In the genomic region with DNA sequence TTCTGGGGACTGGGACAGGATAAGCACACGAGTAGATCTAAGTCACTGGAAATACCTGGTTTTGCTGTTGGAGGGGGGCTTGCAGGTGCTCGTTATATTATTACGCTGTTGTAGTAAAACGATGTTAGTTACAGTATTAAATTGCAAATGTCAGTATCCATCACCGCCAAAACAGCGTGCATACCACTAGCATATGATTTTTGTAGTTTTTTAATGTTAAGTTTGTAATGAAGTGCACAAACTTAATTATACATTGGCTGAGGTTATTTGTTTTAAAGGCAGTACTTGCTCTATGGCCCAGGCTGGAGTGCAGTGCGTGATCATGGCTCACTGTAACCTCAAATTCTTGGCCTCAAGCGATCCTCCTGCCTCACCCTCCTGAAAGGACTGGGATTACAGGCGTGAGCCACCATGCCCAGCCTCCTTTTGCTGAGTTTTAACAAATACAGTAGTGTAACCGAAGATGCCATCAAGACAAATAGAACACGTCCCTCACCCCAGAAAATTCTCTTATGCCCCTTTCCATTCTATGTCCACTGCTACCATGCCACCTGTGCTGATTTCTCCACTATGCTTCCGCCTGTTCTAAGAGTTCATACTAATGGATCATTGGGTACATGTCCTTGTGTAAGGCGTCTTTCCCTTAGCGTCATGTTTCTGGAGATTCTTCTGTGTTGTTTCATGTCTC, we compare ENCODE assay signal across 8 cellular contexts. TPM values are rescaled to one million over a fixed set of nuclear protein-coding genes. Genes with fewer than 3 reads are reported as not detected.
DNase-seq lines count a peak whose midpoint lies in the region; ATAC-seq and TF ChIP-seq lines count a peak whose summit lies in the region.

No MANE protein-coding gene starts in this region.

- H3K27me3 ChIP-seq in SK-N-SH (ENCODE audit: insufficient read depth), result no peaks in the 10 kb centered on the region

- DNase-seq in SK-N-SH, result no peak
- DNase-seq in activated naive CD4-positive, alpha-beta T cell treated with anti-CD3 and anti-CD28 coated beads, Interleukin-2, amount 50 U/mL, for 72 hours (ENCODE audit: low spot score in 2 of 2), result no peak
- DNase-seq in glutamatergic neuron, result no peak
- no peak for DNase-seq in GM13976 (ENCODE audit: low spot score)
- no peak for DNase-seq in ureter (ENCODE audit: low spot score)

- POLR2A ChIA-PET in SK-N-SH (lab: Yijun Ruan, JAX), result interaction anchor here (0.9 to 3.2 kb wide), 4 partner anchors 9 to 20 kb away, joined by 3 to 48 read pairs (median 13); a partner anchor contains a TSS

- TF ChIP-seq EP300 in SK-N-SH (IDR thresholded peaks at IDR 0.05; ENCODE audit: borderline replicate concordance in 1 of 2, low read depth in 1 of 2, low read length in 1 of 2), result no peak

- peaks cover 45% of the 10 kb centered on the region for H3F3A ChIP-seq in SK-N-SH (replicated peaks; ENCODE audit: insufficient read depth)

- no peaks in the 10 kb centered on the region for H3K9me3 Mint-ChIP-seq in activated naive CD4-positive, alpha-beta T cell treated with anti-CD3 and anti-CD28 coated beads, Interleukin-2, amount 50 U/mL, for 72 hours
- H3K9me3 Mint-ChIP-seq in glutamatergic neuron (ENCODE audit: unreplicated experiment), result peaks cover 4% of the 10 kb centered on the region
- H3K9me3 Mint-ChIP-seq in stimulated activated memory B cell treated with anti-CD40 and anti-IgM and Interleukin-4, amounts not matched to agents 10 μg/mL and 1 μg/mL and 100 μg/mL, for 72 hours, result no peaks in the 10 kb centered on the region

- no peak for TF ChIP-seq CTCF in SK-N-SH (IDR thresholded peaks at IDR 0.05)
- TF ChIP-seq CTCF in glutamatergic neuron (IDR thresholded peaks at IDR 0.05; ENCODE audit: partially characterized antibody, unreplicated experiment), result no peak
- TF ChIP-seq CTCF in GM13976 (IDR thresholded peaks at IDR 0.05; ENCODE audit: borderline replicate concordance, control extremely low read depth, extremely low read depth, insufficient read depth, missing control alignments), result no peak

- H3K36me3 Mint-ChIP-seq in activated naive CD4-positive, alpha-beta T cell treated with anti-CD3 and anti-CD28 coated beads, Interleukin-2, amount 50 U/mL, for 72 hours, result peaks cover 6 to 10% of the 10 kb centered on the region in 2 donors
- no peaks in the 10 kb centered on the region for H3K36me3 Mint-ChIP-seq in glutamatergic neuron (ENCODE audit: unreplicated experiment)
- no peaks in the 10 kb centered on the region for H3K36me3 Mint-ChIP-seq in stimulated activated memory B cell treated with anti-CD40 and anti-IgM and Interleukin-4, amounts not matched to agents 10 μg/mL and 1 μg/mL and 100 μg/mL, for 72 hours

- H3K4me3 Mint-ChIP-seq in glutamatergic neuron (ENCODE audit: unreplicated experiment), result peak overlapping the region; percentile 87
- peak overlapping the region; percentile 59 for H3K4me3 Mint-ChIP-seq in stimulated activated memory B cell treated with anti-CD40 and anti-IgM and Interleukin-4, amounts not matched to agents 10 μg/mL and 1 μg/mL and 100 μg/mL, for 72 hours

- H3K9ac ChIP-seq in SK-N-SH, result no peak overlapping the region

- no peak overlapping the region for H2AFZ ChIP-seq in SK-N-SH (ENCODE audit: low read depth)

- ATAC-seq in SK-N-SH treated with all-trans-retinoic acid at 6 μM for 48 hours (no peak), GM18519 (IDR thresholded peaks at IDR 0.05; ENCODE audit: low FRiP score, unreplicated experiment) (no peak)
- ATAC-seq in activated naive CD4-positive, alpha-beta T cell treated with anti-CD3 and anti-CD28 coated beads, Interleukin-2, amount 50 U/mL, for 72 hours, result no peak
- no peak for ATAC-seq in stimulated activated memory B cell treated with anti-CD40 and anti-IgM and Interleukin-4, amounts not matched to agents 10 μg/mL and 1 μg/mL and 100 μg/mL, for 72 hours

- peaks cover 3% of the 10 kb centered on the region for H3K27me3 Mint-ChIP-seq in glutamatergic neuron (ENCODE audit: unreplicated experiment)
- H3K27me3 Mint-ChIP-seq in stimulated activated memory B cell treated with anti-CD40 and anti-IgM and Interleukin-4, amounts not matched to agents 10 μg/mL and 1 μg/mL and 100 μg/mL, for 72 hours, result no peaks in the 10 kb centered on the region

- WGBS in SK-N-SH (ENCODE audit: low lambda C conversion rate), result 90% methylated on average over 14 of the region's 14 CpGs

- peaks cover 28 to 37% of the 10 kb centered on the region in 2 experiments; a peak in 3 of 4 replicates for H3K4me1 ChIP-seq in SK-N-SH (ENCODE audit: control insufficient read depth in 1 of 2, insufficient read depth in 2 of 2, low read depth in 1 of 2, low read length in 1 of 2)

- peak overlapping the region; percentile 77; the same call in 1 of the 2 replicates for H3K4me2 ChIP-seq in SK-N-SH

- no peak for TF ChIP-seq RAD21 in SK-N-SH (IDR thresholded peaks at IDR 0.05; ENCODE audit: low read length)

- H4K20me1 ChIP-seq in SK-N-SH (ENCODE audit: insufficient read depth), result no peaks in the 10 kb centered on the region

- peaks cover 2% of the 10 kb centered on the region for H3K4me1 Mint-ChIP-seq in glutamatergic neuron (ENCODE audit: low read depth, unreplicated experiment)
- peaks cover 51% of the 10 kb centered on the region for H3K4me1 Mint-ChIP-seq in stimulated activated memory B cell treated with anti-CD40 and anti-IgM and Interleukin-4, amounts not matched to agents 10 μg/mL and 1 μg/mL and 100 μg/mL, for 72 hours

- H3K9me2 ChIP-seq in SK-N-SH, result no peaks in the 10 kb centered on the region

- peak overlapping the region; percentile 41 to 50; a peak in 3 of 4 replicates for H3K4me3 ChIP-seq in SK-N-SH (ENCODE audit: low read depth in 2 of 2, low read length in 1 of 2)

- CTCF ChIA-PET in SK-N-SH (lab: Yijun Ruan, JAX), result interaction anchor here (0.7 to 15.1 kb wide), 5 partner anchors 27 to 488 kb away, joined by 3 to 153 read pairs (median 3); no protein-coding TSS in a partner anchor

- H3K27ac ChIP-seq in SK-N-SH (ENCODE audit: low read depth in 2 of 2, low read length in 1 of 2), result peak overlapping the region; percentile 38 to 70; a peak in 1 of 4 replicates

- H3K27ac Mint-ChIP-seq in activated naive CD4-positive, alpha-beta T cell treated with anti-CD3 and anti-CD28 coated beads, Interleukin-2, amount 50 U/mL, for 72 hours, result peak overlapping the region; percentile 18 to 88
- H3K27ac Mint-ChIP-seq in glutamatergic neuron (ENCODE audit: unreplicated experiment), result peak overlapping the region; percentile 95
- H3K27ac Mint-ChIP-seq in stimulated activated memory B cell treated with anti-CD40 and anti-IgM and Interleukin-4, amounts not matched to agents 10 μg/mL and 1 μg/mL and 100 μg/mL, for 72 hours, result peak overlapping the region; percentile 92

- H3K9me3 ChIP-seq in SK-N-SH, result no peaks in the 10 kb centered on the region

- H3K79me2 ChIP-seq in SK-N-SH (ENCODE audit: insufficient read depth), result peaks cover 5% of the 10 kb centered on the region

- no peaks in the 10 kb centered on the region for H3K36me3 ChIP-seq in SK-N-SH (replicated peaks in 1 of 2; ENCODE audit: control insufficient read depth in 1 of 2, insufficient read depth in 2 of 2, low read length in 1 of 2)

- in situ Hi-C loops in GM13976 (cut with MboI; ENCODE audit: low sequenced_read_pairs, unreplicated experiment), result no loop called here

TF ChIP-seq in SK-N-SH, 30 proteins besides CTCF, POLR2A, EP300 and RAD21:
- TF ChIP-seq, protein P1, sequence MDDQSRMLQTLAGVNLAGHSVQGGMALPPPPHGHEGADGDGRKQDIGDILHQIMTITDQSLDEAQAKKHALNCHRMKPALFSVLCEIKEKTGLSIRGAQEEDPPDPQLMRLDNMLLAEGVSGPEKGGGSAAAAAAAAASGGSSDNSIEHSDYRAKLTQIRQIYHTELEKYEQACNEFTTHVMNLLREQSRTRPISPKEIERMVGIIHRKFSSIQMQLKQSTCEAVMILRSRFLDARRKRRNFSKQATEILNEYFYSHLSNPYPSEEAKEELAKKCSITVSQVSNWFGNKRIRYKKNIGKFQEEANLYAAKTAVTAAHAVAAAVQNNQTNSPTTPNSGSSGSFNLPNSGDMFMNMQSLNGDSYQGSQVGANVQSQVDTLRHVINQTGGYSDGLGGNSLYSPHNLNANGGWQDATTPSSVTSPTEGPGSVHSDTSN (IDR thresholded peaks at IDR 0.05), result 0 out of 2 replicates have a peak, but pooled peaks have one; percentile 2
- no peak for TF ChIP-seq MEF2A (IDR thresholded peaks at IDR 0.05; ENCODE audit: borderline replicate concordance, low read depth)

TF ChIP-seq in SK-N-SH treated with all-trans-retinoic acid at 6 μM for 48 hours, 23 proteins besides CTCF, POLR2A, EP300 and RAD21:
- TF ChIP-seq TOX (CRISPR knock-in tag; IDR thresholded peaks at IDR 0.05; ENCODE audit: borderline replicate concordance) (no peak), ZNF8 (CRISPR knock-in tag; IDR thresholded peaks at IDR 0.05) (no peak), ZNF565 (CRISPR knock-in tag; conservative IDR thresholded peaks at IDR 0.05; ENCODE audit: low read depth) (no peak), ZC3H10 (CRISPR knock-in tag; IDR thresholded peaks at IDR 0.05) (no peak), ARNTL (CRISPR knock-in tag; IDR thresholded peaks at IDR 0.05; ENCODE audit: borderline replicate concordance, low read depth) (no peak)

RNA-seq across cellular contexts. Expression of a gene that starts 20.7 kb away (rescaled TPM):
- 133 and 216 TPM in 2 replicates for polyA plus RNA-seq in SK-N-SH (2012; rRNA removed)
- 121 and 170 TPM in 2 replicates for polyA plus RNA-seq in SK-N-SH (2012; cell fraction: cytosol; rRNA removed)
- polyA plus RNA-seq in SK-N-SH (2012; cell fraction: nucleus; rRNA removed), result 670 and 707 TPM in 2 replicates
- 100 to 1,000 TPM; 130 to 171 TPM for total RNA-seq in activated naive CD4-positive, alpha-beta T cell treated with anti-CD3 and anti-CD28 coated beads, Interleukin-2, amount 50 U/mL, for 72 hours
- total RNA-seq in glutamatergic neuron (ENCODE audit: unreplicated experiment), result 211 TPM
- total RNA-seq in ureter, result 170 TPM

RNA-seq across cellular contexts. Expression of a gene that starts 23.2 kb away (rescaled TPM):
- polyA plus RNA-seq in SK-N-SH (2012; rRNA removed), result 0.07 TPM in 1 of 2 replicates, not detected in the other
- 0.16 TPM in 1 of 2 replicates, not detected in the other for polyA plus RNA-seq in SK-N-SH (2012; cell fraction: cytosol; rRNA removed)
- not detected in 2 replicates for polyA plus RNA-seq in SK-N-SH (2012; cell fraction: nucleus; rRNA removed)
- total RNA-seq in activated naive CD4-positive, alpha-beta T cell treated with anti-CD3 and anti-CD28 coated beads, Interleukin-2, amount 50 U/mL, for 72 hours, result 100 to 1,000 TPM; 620 to 646 TPM
- total RNA-seq in glutamatergic neuron (ENCODE audit: unreplicated experiment), result 0.27 TPM
- 3.4 TPM for total RNA-seq in ureter

RNA-seq across cellular contexts. Expression of a gene that starts 39.3 kb away (rescaled TPM):
- 2.1 and 3.8 TPM in 2 replicates for polyA plus RNA-seq in SK-N-SH (2012; rRNA removed)
- 0.82 and 1.6 TPM in 2 replicates for polyA plus RNA-seq in SK-N-SH (2012; cell fraction: cytosol; rRNA removed)
- 1.3 and 1.4 TPM in 2 replicates for polyA plus RNA-seq in SK-N-SH (2012; cell fraction: nucleus; rRNA removed)
- total RNA-seq in activated naive CD4-positive, alpha-beta T cell treated with anti-CD3 and anti-CD28 coated beads, Interleukin-2, amount 50 U/mL, for 72 hours, result 10 to 100 TPM in 1 of 2 donors, 1 to 10 TPM in 1; 2.3 to 13.7 TPM
- total RNA-seq in glutamatergic neuron (ENCODE audit: unreplicated experiment), result 0.29 TPM
- 12.6 TPM for total RNA-seq in ureter

Comparison
In these comparisons a context has a peak if more than half of its experiments do, and no peak if none do; other contexts are left out.
1. RNA of a gene that starts 23.2 kb away (total RNA-seq): 620 to 646 TPM in activated naive CD4-positive, alpha-beta T cell treated with anti-CD3 and anti-CD28 coated beads, Interleukin-2, amount 50 U/mL, for 72 hours; 3.4 TPM in ureter (single experiment) and 0.27 TPM in glutamatergic neuron (single experiment); every median in the first group is over 100 times any median in the second.
2. Peak in every context shown above with its lines, with median percentiles within 50 percentile points of each other: H3K27ac Mint-ChIP-seq.